Comparison of ENCODE assay signal across 44 cellular contexts in the genomic region with DNA sequence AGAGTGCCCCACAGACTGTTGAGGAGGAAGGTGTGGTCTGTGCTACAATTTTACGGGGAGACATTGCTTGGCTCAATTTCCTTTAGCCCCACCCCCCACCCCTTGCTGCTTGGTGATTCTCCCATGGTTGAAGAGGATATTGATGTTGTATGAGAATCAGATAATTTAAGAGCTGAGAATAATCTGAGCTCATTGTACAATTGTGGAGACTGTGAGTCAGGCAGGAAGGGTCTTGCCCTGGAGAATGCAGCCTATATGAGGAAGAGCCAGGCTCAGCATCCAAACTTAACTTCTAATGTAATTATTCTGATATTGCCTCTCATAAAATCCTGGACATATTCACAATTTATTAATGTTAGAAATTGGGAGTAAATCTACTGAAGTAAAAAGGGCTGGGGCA. TPM values are rescaled to one million over a fixed set of nuclear protein-coding genes. Genes with fewer than 3 reads are reported as not detected.
"Had no signal": no experiment of that assay in that cellular context is flagged by ENCODE, and none has a peak within 500 bp of the region (broad histone marks: within the 10 kb centered on the region; RNA-seq: fewer than 3 reads in every experiment).

No MANE protein-coding gene starts in this region.

- H3K27me3 ChIP-seq: ascending aorta, body of pancreas, brain microvascular endothelial cell, breast epithelium had no signal

- DNase-seq: activated effector memory CD4-positive, alpha-beta T cell treated with anti-CD3 and anti-CD28 coated beads, Interleukin-2, amount 50 U/mL, for 16 hours; activated effector memory CD4-positive, alpha-beta T cell treated with Interleukin-2 at 50 U/mL for 16 hours; activated gamma-delta T cell; activated gamma-delta T cell treated with Interleukin-2 at 50 U/mL for 16 hours; activated naive CD4-positive, alpha-beta T cell; activated naive CD4-positive, alpha-beta T cell treated with anti-CD3 and anti-CD28 coated beads for 36 hours; activated naive CD4-positive, alpha-beta T cell treated with anti-CD3 and anti-CD28 coated beads, Interleukin-2, amount 10 ng/mL, durations not matched to agents 7 days and 5 days; activated naive CD4-positive, alpha-beta T cell treated with anti-CD3 and anti-CD28 coated beads, Interleukin-2, amount 50 U/mL, for 16 hours; activated naive CD4-positive, alpha-beta T cell treated with Interleukin-2 at 50 U/mL for 16 hours; activated naive CD8-positive, alpha-beta T cell treated with anti-CD3 and anti-CD28 coated beads for 36 hours; activated naive CD8-positive, alpha-beta T cell treated with anti-CD3 and anti-CD28 coated beads, Interleukin-2, amount 10 ng/mL, durations not matched to agents 7 days and 5 days; activated naive CD8-positive, alpha-beta T cell treated with anti-CD3 and anti-CD28 coated beads, Interleukin-2, amount 50 U/mL, for 24 hours; activated T-cell treated with anti-CD3 and anti-CD28 coated beads for 4 hours; activated T-cell treated with anti-CD3 and anti-CD28 coated beads, Interleukin-2, amount 50 U/mL, for 1 hour; activated T-cell treated with anti-CD3 and anti-CD28 coated beads, Interleukin-2, amount 50 U/mL, for 24 hours; activated T-cell treated with anti-CD3 and anti-CD28 coated beads, Interleukin-2, amount 50 U/mL, for 4 hours; activated T-cell treated with anti-CD3 and anti-CD28 coated beads, Interleukin-2, amount 50 U/mL, for 48 hours; activated T-cell treated with anti-CD3 and anti-CD28 coated beads, Interleukin-2, amount 50 U/mL, for 72 hours; adrenal gland; amniotic stem cell; amygdala; anterior cingulate cortex; aorta; body of pancreas; brain microvascular endothelial cell; caudate nucleus; central memory CD4-positive, alpha-beta T cell; cerebellar nuclear complex had no signal

- H3K4me3 Mint-ChIP-seq: activated naive CD4-positive, alpha-beta T cell treated with anti-CD3 and anti-CD28 coated beads for 36 hours; activated naive CD4-positive, alpha-beta T cell treated with anti-CD3 and anti-CD28 coated beads, Interleukin-2, amount 10 ng/mL, durations not matched to agents 7 days and 5 days; activated naive CD4-positive, alpha-beta T cell treated with anti-CD3 and anti-CD28 coated beads, Interleukin-2, amount 50 U/mL, for 24 hours; activated naive CD8-positive, alpha-beta T cell; activated naive CD8-positive, alpha-beta T cell treated with anti-CD3 and anti-CD28 coated beads for 36 hours; activated naive CD8-positive, alpha-beta T cell treated with anti-CD3 and anti-CD28 coated beads, Interleukin-2, amount 10 ng/mL, durations not matched to agents 7 days and 5 days; activated naive CD8-positive, alpha-beta T cell treated with anti-CD3 and anti-CD28 coated beads, Interleukin-2, amount 50 U/mL, for 24 hours; activated T-cell treated with anti-CD3 and anti-CD28 coated beads, Interleukin-2, amount 50 U/mL, for 24 hours; activated T-cell treated with anti-CD3 and anti-CD28 coated beads, Interleukin-2, amount 50 U/mL, for 4 hours; activated T-cell treated with anti-CD3 and anti-CD28 coated beads, Interleukin-2, amount 50 U/mL, for 72 hours; activated T-helper 17 cell treated with anti-CD3 and anti-CD28 coated beads, Interleukin-2, amount 50 U/mL, for 72 hours; brain; central memory CD8-positive, alpha-beta T cell had no signal

- ATAC-seq: activated naive CD4-positive, alpha-beta T cell treated with anti-CD3 and anti-CD28 coated beads, Interleukin-2, amount 50 U/mL, for 72 hours; activated naive CD8-positive, alpha-beta T cell treated with anti-CD3 and anti-CD28 coated beads, Interleukin-2, amount 50 U/mL, for 24 hours; activated T-cell treated with anti-CD3 and anti-CD28 coated beads, Interleukin-2, amount 50 U/mL, for 4 hours; activated T-cell treated with anti-CD3 and anti-CD28 coated beads, Interleukin-2, amount 50 U/mL, for 72 hours; activated T-helper 17 cell treated with anti-CD3 and anti-CD28 coated beads, Interleukin-2, amount 50 U/mL, for 72 hours; body of pancreas had no signal

- H3K9me3 ChIP-seq: adrenal gland, ascending aorta, body of pancreas, breast epithelium had no signal

- H3K36me3 ChIP-seq: adrenal gland, ascending aorta, brain microvascular endothelial cell, breast epithelium, cardiac muscle cell had no signal

- H3K27ac Mint-ChIP-seq: activated naive CD4-positive, alpha-beta T cell treated with anti-CD3 and anti-CD28 coated beads for 36 hours; activated naive CD4-positive, alpha-beta T cell treated with anti-CD3 and anti-CD28 coated beads, Interleukin-2, amount 10 ng/mL, durations not matched to agents 7 days and 5 days; activated naive CD4-positive, alpha-beta T cell treated with anti-CD3 and anti-CD28 coated beads, Interleukin-2, amount 50 U/mL, for 24 hours; activated naive CD4-positive, alpha-beta T cell treated with anti-CD3 and anti-CD28 coated beads, Interleukin-2, amount 50 U/mL, for 72 hours; activated naive CD8-positive, alpha-beta T cell; activated naive CD8-positive, alpha-beta T cell treated with anti-CD3 and anti-CD28 coated beads for 36 hours; activated naive CD8-positive, alpha-beta T cell treated with anti-CD3 and anti-CD28 coated beads, Interleukin-2, amount 10 ng/mL, durations not matched to agents 7 days and 5 days; activated naive CD8-positive, alpha-beta T cell treated with anti-CD3 and anti-CD28 coated beads, Interleukin-2, amount 50 U/mL, for 24 hours; activated T-cell treated with anti-CD3 and anti-CD28 coated beads, Interleukin-2, amount 50 U/mL, for 24 hours; activated T-cell treated with anti-CD3 and anti-CD28 coated beads, Interleukin-2, amount 50 U/mL, for 72 hours; activated T-helper 17 cell treated with anti-CD3 and anti-CD28 coated beads, Interleukin-2, amount 50 U/mL, for 72 hours; activated T-helper 2 cell treated with anti-CD3 and anti-CD28 coated beads, Interferon-gamma antibody, Interleukin-2, Interleukin-4, amounts not matched to agents 10 μg/mL and 5 μg/mL and 100 μg/mL, durations not matched to agents 14 hours and 24 hours and 36 hours; brain had no signal

- H3K27ac ChIP-seq: adrenal gland, ascending aorta, body of pancreas, brain microvascular endothelial cell, breast epithelium, cardiac muscle cell had no signal

- H3K36me3 Mint-ChIP-seq: activated naive CD4-positive, alpha-beta T cell treated with anti-CD3 and anti-CD28 coated beads, Interleukin-2, amount 10 ng/mL, durations not matched to agents 7 days and 5 days; activated naive CD4-positive, alpha-beta T cell treated with anti-CD3 and anti-CD28 coated beads, Interleukin-2, amount 50 U/mL, for 24 hours; activated naive CD4-positive, alpha-beta T cell treated with anti-CD3 and anti-CD28 coated beads, Interleukin-2, amount 50 U/mL, for 72 hours; activated naive CD8-positive, alpha-beta T cell treated with anti-CD3 and anti-CD28 coated beads for 36 hours; activated naive CD8-positive, alpha-beta T cell treated with anti-CD3 and anti-CD28 coated beads, Interleukin-2, amount 10 ng/mL, durations not matched to agents 7 days and 5 days; brain had no signal

- H3K4me1 ChIP-seq: adrenal gland, ascending aorta, body of pancreas, breast epithelium had no signal

- H3K4me1 Mint-ChIP-seq: activated naive CD8-positive, alpha-beta T cell treated with anti-CD3 and anti-CD28 coated beads, Interleukin-2, amount 10 ng/mL, durations not matched to agents 7 days and 5 days; activated naive CD8-positive, alpha-beta T cell treated with anti-CD3 and anti-CD28 coated beads, Interleukin-2, amount 50 U/mL, for 24 hours; activated T-helper 17 cell treated with anti-CD3 and anti-CD28 coated beads, Interleukin-2, amount 50 U/mL, for 72 hours; brain; central memory CD8-positive, alpha-beta T cell had no signal

- H3K9me3 Mint-ChIP-seq: activated naive CD4-positive, alpha-beta T cell treated with anti-CD3 and anti-CD28 coated beads for 36 hours; activated naive CD4-positive, alpha-beta T cell treated with anti-CD3 and anti-CD28 coated beads, Interleukin-2, amount 10 ng/mL, durations not matched to agents 7 days and 5 days; activated naive CD4-positive, alpha-beta T cell treated with anti-CD3 and anti-CD28 coated beads, Interleukin-2, amount 50 U/mL, for 24 hours; activated naive CD4-positive, alpha-beta T cell treated with anti-CD3 and anti-CD28 coated beads, Interleukin-2, amount 50 U/mL, for 72 hours; activated naive CD8-positive, alpha-beta T cell treated with anti-CD3 and anti-CD28 coated beads for 36 hours; activated naive CD8-positive, alpha-beta T cell treated with anti-CD3 and anti-CD28 coated beads, Interleukin-2, amount 10 ng/mL, durations not matched to agents 7 days and 5 days; activated naive CD8-positive, alpha-beta T cell treated with anti-CD3 and anti-CD28 coated beads, Interleukin-2, amount 50 U/mL, for 24 hours; activated T-cell treated with anti-CD3 and anti-CD28 coated beads, Interleukin-2, amount 50 U/mL, for 24 hours; activated T-cell treated with anti-CD3 and anti-CD28 coated beads, Interleukin-2, amount 50 U/mL, for 4 hours; activated T-cell treated with anti-CD3 and anti-CD28 coated beads, Interleukin-2, amount 50 U/mL, for 72 hours; activated T-helper 17 cell treated with anti-CD3 and anti-CD28 coated beads, Interleukin-2, amount 50 U/mL, for 72 hours; activated T-helper 2 cell treated with anti-CD3 and anti-CD28 coated beads, Interferon-gamma antibody, Interleukin-2, Interleukin-4, amounts not matched to agents 10 μg/mL and 5 μg/mL and 100 μg/mL, durations not matched to agents 14 hours and 24 hours and 36 hours; central memory CD8-positive, alpha-beta T cell had no signal

- FAIRE-seq: astrocyte, bronchial epithelial cell had no signal

- H3K4me3 ChIP-seq: adrenal gland, ascending aorta, body of pancreas, breast epithelium, cardiac muscle cell had no signal

RNA-seq across cellular contexts. Expression of a gene that starts 26.1 kb away (rescaled TPM):
- total RNA-seq: activated naive CD4-positive, alpha-beta T cell treated with anti-CD3 and anti-CD28 coated beads for 36 hours; activated naive CD4-positive, alpha-beta T cell treated with anti-CD3 and anti-CD28 coated beads, Interleukin-2, amount 50 U/mL, for 72 hours; activated naive CD8-positive, alpha-beta T cell treated with anti-CD3 and anti-CD28 coated beads for 36 hours; activated naive CD8-positive, alpha-beta T cell treated with anti-CD3 and anti-CD28 coated beads, Interleukin-2, amount 10 ng/mL, durations not matched to agents 7 days and 5 days; activated T-cell treated with anti-CD3 and anti-CD28 coated beads, Interleukin-2, amount 50 U/mL, for 4 hours; activated T-cell treated with anti-CD3 and anti-CD28 coated beads, Interleukin-2, amount 50 U/mL, for 72 hours; activated T-helper 17 cell treated with anti-CD3 and anti-CD28 coated beads, Interleukin-2, amount 50 U/mL, for 72 hours; activated T-helper 2 cell treated with anti-CD3 and anti-CD28 coated beads, Interferon-gamma antibody, Interleukin-2, Interleukin-4, amounts not matched to agents 10 μg/mL and 5 μg/mL and 100 μg/mL, durations not matched to agents 14 hours and 24 hours and 36 hours; adrenal gland; aorta; ascending aorta; astrocyte; body of pancreas; breast epithelium; bronchial epithelial cell; cardiac muscle cell; cardiac septum; cerebellum; chondrocyte had no signal
- polyA plus RNA-seq: adipose tissue, adrenal gland, aorta, cardiac muscle cell had no signal
